18 cellular contexts compared by ENCODE assay signal in the genomic region with DNA sequence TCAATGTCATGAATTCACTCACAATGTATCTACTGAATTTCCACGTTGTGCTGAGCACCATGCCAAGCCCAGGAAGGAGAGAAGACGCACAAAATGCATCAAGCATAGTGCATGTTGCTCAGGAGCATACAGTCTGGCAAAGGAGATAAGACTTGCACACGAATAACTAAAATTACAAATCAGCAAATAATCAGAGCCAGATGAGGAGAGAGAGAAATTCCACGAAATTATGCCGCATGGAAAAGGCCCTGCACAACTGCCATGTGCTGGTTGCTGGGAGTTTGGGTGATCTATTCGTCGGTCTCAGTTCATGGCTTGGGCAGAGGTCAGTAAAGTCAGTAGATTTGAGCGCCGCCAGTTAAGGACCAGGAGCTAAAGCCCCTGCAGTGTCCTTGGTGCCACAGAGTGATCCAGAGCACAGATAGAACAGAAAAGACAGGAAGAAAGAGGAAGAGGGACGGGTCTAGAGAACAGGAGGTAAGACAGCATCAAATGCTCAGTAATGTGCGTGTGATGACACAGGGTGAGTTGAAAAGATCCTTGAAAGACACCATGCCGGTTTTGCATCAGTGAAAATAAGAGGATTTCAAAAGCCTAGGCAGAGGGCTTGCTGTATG.
"Had no signal": no experiment of that assay in that cellular context is flagged by ENCODE, and none has a peak within 500 bp of the region (broad histone marks: within the 10 kb centered on the region; RNA-seq: fewer than 3 reads in every experiment).

No MANE protein-coding gene starts in this region.

- H3K4me3 ChIP-seq: gastrocnemius medialis, heart right ventricle, spleen, testis, tibial nerve, upper lobe of right lung, vagina had no signal

- H3K4me1 ChIP-seq: gastrocnemius medialis, heart right ventricle, spleen, testis, tibial nerve, upper lobe of right lung, vagina had no signal

- H3K9me3 ChIP-seq: gastrocnemius medialis, heart right ventricle, spleen, testis, tibial nerve, upper lobe of right lung, vagina had no signal

- H3K36me3 ChIP-seq: gastrocnemius medialis, heart right ventricle, spleen, tibial nerve, upper lobe of right lung, vagina had no signal

- ATAC-seq: gastrocnemius medialis; heart right ventricle; naive thymus-derived CD4-positive, alpha-beta T cell; sciatic nerve; stimulated activated memory B cell treated with anti-CD40 and anti-IgM and Interleukin-4, amounts not matched to agents 10 μg/mL and 1 μg/mL and 100 μg/mL, for 72 hours; stimulated activated naive CD8-positive, alpha-beta T cell treated with anti-CD3 and anti-CD28 coated beads, Interleukin-15, amount 100 ng/mL, for 72 hours; upper lobe of right lung had no signal

- H3K27me3 ChIP-seq: spleen, testis, tibial nerve, upper lobe of right lung, vagina had no signal

- H3K27ac ChIP-seq: gastrocnemius medialis, heart right ventricle, spleen, testis, tibial nerve, upper lobe of right lung, vagina had no signal

- DNase-seq: dermis blood vessel endothelial cell; gastrocnemius medialis; heart right ventricle; hypothalamus; kidney glomerular epithelial cell; naive thymus-derived CD4-positive, alpha-beta T cell; posterior cingulate gyrus; spleen; stimulated activated CD4-positive, alpha-beta T cell treated with anti-CD3 and anti-CD28 coated beads, Interleukin-15, amount 100 ng/mL, for 24 hours; stimulated activated CD4-positive, alpha-beta T cell treated with anti-CD3 and anti-CD28 coated beads, Interleukin-1b, Interleukin-23, amount 100 ng/mL, for 48 hours; stimulated activated CD4-positive, alpha-beta T cell treated with anti-CD3 and anti-CD28 coated beads, Interleukin-4, amount 100 ng/mL, for 24 hours; stimulated activated naive CD8-positive, alpha-beta T cell treated with anti-CD3 and anti-CD28 coated beads, Interleukin-15, amount 100 ng/mL, for 72 hours; testis; upper lobe of right lung had no signal
